1 cellular context compared by ENCODE assay signal in genomic region chr9:5999443-6000104, GRCh38.
TF ChIP-seq lines count a peak whose summit lies in the region.

No MANE protein-coding gene starts in this region.

TF ChIP-seq in GM12878, 131 proteins besides CTCF, POLR2A, EP300 and RAD21:
- no peak for TF ChIP-seq CREB1 (IDR thresholded peaks at IDR 0.05; ENCODE audit: low read depth)
- no peak for TF ChIP-seq GABPA (IDR thresholded peaks at IDR 0.05; ENCODE audit: low read depth)
- peak; percentile 57 for TF ChIP-seq RUNX3 (IDR thresholded peaks at IDR 0.05; ENCODE audit: low read length)
